In genomic region chr1:3471356-3472087, GRCh38 we compare ENCODE assay signal across 8 cellular contexts. TPM values are rescaled to one million over a fixed set of nuclear protein-coding genes. Genes with fewer than 3 reads are reported as not detected.
DNase-seq lines count a peak whose midpoint lies in the region; ATAC-seq and TF ChIP-seq lines count a peak whose summit lies in the region.

No MANE protein-coding gene starts in this region.

- H3K27ac ChIP-seq in SJCRH30 (no peak overlapping the region), foreskin keratinocyte (peak overlapping the region; percentile 40)

- peaks cover 17% of the 10 kb centered on the region; the same call in 1 of the 2 replicates for H3K27me3 ChIP-seq in SJCRH30
- H3K27me3 ChIP-seq in foreskin keratinocyte: no peaks in the 10 kb centered on the region

- peak; percentile 62 for TF ChIP-seq CTCF in foreskin keratinocyte (conservative IDR thresholded peaks at IDR 0.05)
- peak; percentile 61 for TF ChIP-seq CTCF in osteocyte (IDR thresholded peaks at IDR 0.05)

- H3K4me3 Mint-ChIP-seq in osteocyte (ENCODE audit: unreplicated experiment): no peak overlapping the region

- H3K4me1 Mint-ChIP-seq in osteocyte (ENCODE audit: unreplicated experiment): peaks cover 39% of the 10 kb centered on the region

- H3K27ac Mint-ChIP-seq in osteocyte (ENCODE audit: unreplicated experiment): peak overlapping the region; percentile 72

- H3K4me1 ChIP-seq in SJCRH30: peaks cover 22% of the 10 kb centered on the region
- H3K4me1 ChIP-seq in foreskin keratinocyte: peaks cover 9% of the 10 kb centered on the region

- DNase-seq in Caki2 (ENCODE audit: low read depth) (peak; percentile 48), SJCRH30 (peak; percentile 70 to 75), foreskin keratinocyte (no peak), osteocyte (ENCODE audit: extremely low spot score, unreplicated experiment) (no peak), SHP77 treated with DMSO at 0.1 percent for 48 hours (lab: John Stamatoyannopoulos, UW) (no peak)
- DNase-seq in effector CD8-positive, alpha-beta T cell (lab: John Stamatoyannopoulos, UW): no peak
- no peak for DNase-seq in activated CD4-positive, alpha-beta T cell treated with anti-CD3 and anti-CD28 coated beads for 4 hours

- no peak overlapping the region for H3K4me3 ChIP-seq in SJCRH30

- no peaks in the 10 kb centered on the region for H3K36me3 ChIP-seq in SJCRH30

- no peaks in the 10 kb centered on the region for H3K36me3 Mint-ChIP-seq in osteocyte (ENCODE audit: unreplicated experiment)

- in situ Hi-C loops in Caki2 (cut with HindIII; ENCODE audit: low pct_unique_long_range_greater_than_20kb, low sequenced_read_pairs): no loop called here

- H3K9me3 ChIP-seq in SJCRH30 (replicated peaks): no peaks in the 10 kb centered on the region

- ATAC-seq in foreskin keratinocyte (peak; percentile 17), HG03280 (IDR thresholded peaks at IDR 0.05; ENCODE audit: unreplicated experiment) (no peak)

- H3K9me3 Mint-ChIP-seq in osteocyte (ENCODE audit: unreplicated experiment): no peaks in the 10 kb centered on the region

- no peaks in the 10 kb centered on the region for H3K27me3 Mint-ChIP-seq in osteocyte (ENCODE audit: unreplicated experiment)

RNA-seq across cellular contexts. Expression of gene ARHGEF16, which starts 17.1 kb away (rescaled TPM):
- 2.6 and 3.3 TPM in 2 replicates for total RNA-seq in Caki2 (2014; rRNA removed; shearing (Covaris generic); ENCODE audit: low replicate concordance)
- 0.18 and 0.57 TPM in 2 replicates for total RNA-seq in SJCRH30 (2014; rRNA removed; shearing (Covaris generic))
- total RNA-seq in foreskin keratinocyte (24.1 and 25.2 TPM in 2 replicates), osteocyte (3.2 and 4.3 TPM in 2 replicates)
- 19.9 and 22.8 TPM in 2 replicates for polyA plus RNA-seq in foreskin keratinocyte

Comparison
In these comparisons a context has a peak if more than half of its experiments do, and no peak if none do; other contexts are left out.
1. DNase-seq: peak in Caki2 (single experiment) and SJCRH30 (2 of 2); none in foreskin keratinocyte (0 of 2), osteocyte (single experiment), effector CD8-positive, alpha-beta T cell (single experiment), SHP77 treated with DMSO at 0.1 percent for 48 hours (single experiment) and activated CD4-positive, alpha-beta T cell treated with anti-CD3 and anti-CD28 coated beads for 4 hours (0 of 2).